19 cellular contexts compared by ENCODE assay signal in the genomic region with DNA sequence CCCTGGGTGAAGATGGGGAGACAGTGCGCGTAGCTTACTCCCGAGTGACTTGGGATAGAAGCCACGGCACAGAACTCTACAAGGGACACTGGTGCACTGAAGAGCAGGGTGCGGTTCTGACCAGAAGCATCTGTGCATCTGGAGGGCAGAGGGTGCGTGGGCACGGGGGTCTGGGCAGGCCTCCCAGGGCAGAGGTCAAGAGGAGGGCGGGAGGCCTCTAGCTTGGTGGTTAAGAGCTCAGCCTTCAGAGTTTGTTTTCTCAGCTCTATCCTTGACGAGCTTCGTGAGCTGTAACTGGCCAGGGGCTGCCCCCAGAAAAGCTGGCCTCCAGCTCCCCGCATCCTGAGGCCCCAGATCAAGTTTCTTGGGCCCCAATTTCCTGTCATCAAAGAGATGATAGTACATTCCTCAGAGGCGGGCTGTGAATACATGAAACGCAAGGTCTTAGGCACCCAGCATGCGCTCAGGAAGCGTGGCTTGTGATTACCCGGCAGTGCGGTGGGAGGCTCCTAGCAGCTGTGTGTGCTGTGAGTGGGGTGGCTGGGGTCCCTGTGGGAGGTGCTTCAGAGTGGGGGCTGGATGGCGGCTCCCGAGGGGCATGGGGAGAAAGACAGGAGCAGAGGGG. TPM values are rescaled to one million over a fixed set of nuclear protein-coding genes. Genes with fewer than 3 reads are reported as not detected.
DNase-seq lines count a peak whose midpoint lies in the region; ATAC-seq and TF ChIP-seq lines count a peak whose summit lies in the region.
"Had no signal": no experiment of that assay in that cellular context is flagged by ENCODE, and none has a peak within 500 bp of the region (broad histone marks: within the 10 kb centered on the region; RNA-seq: fewer than 3 reads in every experiment).

No MANE protein-coding gene starts in this region.

- no peak overlapping the region for H3K4me3 ChIP-seq in heart right ventricle
- no peak overlapping the region for H3K4me3 ChIP-seq in OCI-LY1 (ENCODE audit: low read depth, low read length, poor library complexity, severe bottlenecking)
- H3K4me3 ChIP-seq in GM23248, result no peak overlapping the region
- H3K4me3 ChIP-seq: suprapubic skin had no signal

- DNase-seq in left ventricle myocardium superior (peak; percentile 21), heart right ventricle (no peak), GM23248 (no peak), AG20443 (ENCODE audit: low spot score) (no peak)
- no peak for DNase-seq in effector memory CD8-positive, alpha-beta T cell
- DNase-seq: activated CD8-positive, alpha-beta memory T cell treated with anti-CD3 and anti-CD28 coated beads for 24 hours; activated gamma-delta T cell; GDM1; hypothalamus; kidney glomerular epithelial cell; midbrain; NCI-H1417 treated with DMSO at 0.1 percent for 48 hours; NCI-H2171; NCI-H748 treated with DMSO at 0.1 percent for 48 hours had no signal

- intact Hi-C loops in left ventricle myocardium superior (cut with micrococcal nuclease), result no loop called here
- intact Hi-C loops in heart right ventricle (cut with DNase I), result loop anchor here in 1 of 10 donors (10.0 kb wide), 2 partner anchors 45 to 215 kb away; a partner anchor contains a TSS

- H3K9me3 ChIP-seq in heart right ventricle (no peaks in the 10 kb centered on the region), OCI-LY1 (ENCODE audit: low read length) (no peaks in the 10 kb centered on the region), GM23248 (ENCODE audit: low read depth) (no peaks in the 10 kb centered on the region)
- H3K9me3 ChIP-seq: suprapubic skin had no signal

- WGBS in heart right ventricle, 2 donors, result 82 to 90% methylated on average over 19 of the region's 19 CpGs
- 89 to 92% methylated on average over 17 to 19 of the region's 19 CpGs for WGBS in GM23248 (ENCODE audit: low coverage in 1 of 2, low lambda C conversion rate in 2 of 2, missing lambda C conversion rate in 2 of 2), 2 experiments

- H3K27ac ChIP-seq in heart right ventricle (no peak overlapping the region), OCI-LY1 (ENCODE audit: low read depth, low read length, poor library complexity, severe bottlenecking) (peak overlapping the region; percentile 80), GM23248 (no peak overlapping the region)
- H3K27ac ChIP-seq: parathyroid adenoma, suprapubic skin had no signal

- peak overlapping the region; percentile 92 to 99 for H3K27ac Mint-ChIP-seq in effector memory CD8-positive, alpha-beta T cell
- H3K27ac Mint-ChIP-seq in stimulated activated memory B cell treated with anti-CD40 and anti-IgM and Interleukin-4, amounts not matched to agents 10 μg/mL and 1 μg/mL and 100 μg/mL, for 72 hours, result peak overlapping the region; percentile 97

- ATAC-seq in left ventricle myocardium superior, result no peak
- no peak for ATAC-seq in heart right ventricle
- ATAC-seq in effector memory CD8-positive, alpha-beta T cell (replicated peaks), result no peak
- no peak for ATAC-seq in stimulated activated memory B cell treated with anti-CD40 and anti-IgM and Interleukin-4, amounts not matched to agents 10 μg/mL and 1 μg/mL and 100 μg/mL, for 72 hours
- ATAC-seq in HG02588 (IDR thresholded peaks at IDR 0.05; ENCODE audit: unreplicated experiment), result no peak

- H3K27me3 ChIP-seq in heart right ventricle (no peaks in the 10 kb centered on the region), OCI-LY1 (ENCODE audit: insufficient read depth, low read length) (no peaks in the 10 kb centered on the region), GM23248 (replicated peaks; ENCODE audit: insufficient read depth) (no peaks in the 10 kb centered on the region)
- H3K27me3 ChIP-seq: suprapubic skin had no signal

- H4K20me1 ChIP-seq in OCI-LY1 (ENCODE audit: insufficient read depth, low read length) (no peaks in the 10 kb centered on the region), GM23248 (ENCODE audit: insufficient read depth) (no peaks in the 10 kb centered on the region)

- in situ Hi-C loops in GM23248 (cut with MboI), result loop anchor here (10.0 kb wide), 1 partner anchor 65 kb away; no protein-coding TSS in a partner anchor

- H3K4me1 ChIP-seq in heart right ventricle (peaks cover 0 to 53% (median 13%) of the 10 kb centered on the region in 9 donors), OCI-LY1 (ENCODE audit: insufficient read depth, low read length, severe bottlenecking) (peaks cover 65% of the 10 kb centered on the region), GM23248 (ENCODE audit: insufficient read depth) (peaks cover 9% of the 10 kb centered on the region)
- H3K4me1 ChIP-seq: parathyroid adenoma had no signal

- H3K9me2 ChIP-seq in OCI-LY1 (ENCODE audit: low read depth, low read length) (no peaks in the 10 kb centered on the region), GM23248 (ENCODE audit: insufficient read depth) (no peaks in the 10 kb centered on the region)

- H3K79me2 ChIP-seq in OCI-LY1 (ENCODE audit: insufficient read depth, low read length) (no peaks in the 10 kb centered on the region), GM23248 (ENCODE audit: insufficient read depth) (no peaks in the 10 kb centered on the region)
- H3K79me2 ChIP-seq: parathyroid adenoma had no signal

- H3K9me3 Mint-ChIP-seq in effector memory CD8-positive, alpha-beta T cell, result no peaks in the 10 kb centered on the region
- H3K9me3 Mint-ChIP-seq in stimulated activated memory B cell treated with anti-CD40 and anti-IgM and Interleukin-4, amounts not matched to agents 10 μg/mL and 1 μg/mL and 100 μg/mL, for 72 hours, result no peaks in the 10 kb centered on the region

- no peaks in the 10 kb centered on the region for H3K36me3 ChIP-seq in heart right ventricle
- H3K36me3 ChIP-seq in OCI-LY1 (ENCODE audit: insufficient read depth, low read length), result no peaks in the 10 kb centered on the region
- no peaks in the 10 kb centered on the region for H3K36me3 ChIP-seq in GM23248 (ENCODE audit: low read depth)
- H3K36me3 ChIP-seq: suprapubic skin had no signal

- H3K4me3 Mint-ChIP-seq in effector memory CD8-positive, alpha-beta T cell, result peak overlapping the region; percentile 98 to 99
- H3K4me3 Mint-ChIP-seq in stimulated activated memory B cell treated with anti-CD40 and anti-IgM and Interleukin-4, amounts not matched to agents 10 μg/mL and 1 μg/mL and 100 μg/mL, for 72 hours, result peak overlapping the region; percentile 48

- H3K4me1 Mint-ChIP-seq in effector memory CD8-positive, alpha-beta T cell (ENCODE audit: low read depth in 2 of 2), result peaks cover 55 to 58% of the 10 kb centered on the region in 2 donors
- peaks cover 79% of the 10 kb centered on the region for H3K4me1 Mint-ChIP-seq in stimulated activated memory B cell treated with anti-CD40 and anti-IgM and Interleukin-4, amounts not matched to agents 10 μg/mL and 1 μg/mL and 100 μg/mL, for 72 hours

- H3K27me3 Mint-ChIP-seq in effector memory CD8-positive, alpha-beta T cell, result no peaks in the 10 kb centered on the region
- no peaks in the 10 kb centered on the region for H3K27me3 Mint-ChIP-seq in stimulated activated memory B cell treated with anti-CD40 and anti-IgM and Interleukin-4, amounts not matched to agents 10 μg/mL and 1 μg/mL and 100 μg/mL, for 72 hours

- H3K9ac ChIP-seq in OCI-LY1 (ENCODE audit: low read length) (no peak overlapping the region; the same call in 1 of the 2 replicates), GM23248 (no peak overlapping the region)
- H3K9ac ChIP-seq: parathyroid adenoma had no signal

- H3F3A ChIP-seq in OCI-LY1 (ENCODE audit: insufficient read depth, low read length) (peaks cover 3% of the 10 kb centered on the region; the same call in 1 of the 2 replicates), GM23248 (ENCODE audit: insufficient read depth) (no peaks in the 10 kb centered on the region)

- H3K36me3 Mint-ChIP-seq in effector memory CD8-positive, alpha-beta T cell (ENCODE audit: insufficient read depth), result peaks cover 46% of the 10 kb centered on the region
- H3K36me3 Mint-ChIP-seq in stimulated activated memory B cell treated with anti-CD40 and anti-IgM and Interleukin-4, amounts not matched to agents 10 μg/mL and 1 μg/mL and 100 μg/mL, for 72 hours, result peaks cover 9% of the 10 kb centered on the region

- H2AFZ ChIP-seq in OCI-LY1 (ENCODE audit: low read length) (no peak overlapping the region), GM23248 (no peak overlapping the region)
- H2AFZ ChIP-seq: parathyroid adenoma had no signal

- TF ChIP-seq CTCF in heart right ventricle (IDR thresholded peaks at IDR 0.05) (no peak), OCI-LY1 (IDR thresholded peaks at IDR 0.05; ENCODE audit: low read length) (no peak)

- H3K4me2 ChIP-seq in OCI-LY1 (ENCODE audit: low read length), result peak overlapping the region; percentile 73; the same call in 1 of the 2 replicates
- no peak overlapping the region for H3K4me2 ChIP-seq in GM23248 (ENCODE audit: unreplicated experiment)

RNA-seq across cellular contexts. Expression of a gene that starts 6.0 kb away (rescaled TPM):
- total RNA-seq in left ventricle myocardium superior (25.4 TPM), heart right ventricle (10 to 100 TPM in 5 of 10 donors, 1 to 10 TPM in 5; 5.6 to 24.1 (median 10.5) TPM)
- polyA plus RNA-seq in heart right ventricle (10 to 100 TPM; 10.2 to 42.9 TPM), GM23248 (2016; fragmentation: Nextera tagmentation; extraction: Ambion mirVana) (64.6 and 67.6 TPM in 2 replicates)
- total RNA-seq in GM23248 (2014; rRNA removed; shearing (Covaris generic)), result 33.8 and 70.7 TPM in 2 replicates
